Comparison of ENCODE assay signal across 1 cellular context in genomic region chr5:134945041-134945440, GRCh38.
TF ChIP-seq lines count a peak whose summit lies in the region.

No MANE protein-coding gene starts in this region.

TF ChIP-seq in GM23338, 12 proteins besides CTCF, POLR2A, EP300 and RAD21 (continued from another document):
- TF ChIP-seq, protein P1, sequence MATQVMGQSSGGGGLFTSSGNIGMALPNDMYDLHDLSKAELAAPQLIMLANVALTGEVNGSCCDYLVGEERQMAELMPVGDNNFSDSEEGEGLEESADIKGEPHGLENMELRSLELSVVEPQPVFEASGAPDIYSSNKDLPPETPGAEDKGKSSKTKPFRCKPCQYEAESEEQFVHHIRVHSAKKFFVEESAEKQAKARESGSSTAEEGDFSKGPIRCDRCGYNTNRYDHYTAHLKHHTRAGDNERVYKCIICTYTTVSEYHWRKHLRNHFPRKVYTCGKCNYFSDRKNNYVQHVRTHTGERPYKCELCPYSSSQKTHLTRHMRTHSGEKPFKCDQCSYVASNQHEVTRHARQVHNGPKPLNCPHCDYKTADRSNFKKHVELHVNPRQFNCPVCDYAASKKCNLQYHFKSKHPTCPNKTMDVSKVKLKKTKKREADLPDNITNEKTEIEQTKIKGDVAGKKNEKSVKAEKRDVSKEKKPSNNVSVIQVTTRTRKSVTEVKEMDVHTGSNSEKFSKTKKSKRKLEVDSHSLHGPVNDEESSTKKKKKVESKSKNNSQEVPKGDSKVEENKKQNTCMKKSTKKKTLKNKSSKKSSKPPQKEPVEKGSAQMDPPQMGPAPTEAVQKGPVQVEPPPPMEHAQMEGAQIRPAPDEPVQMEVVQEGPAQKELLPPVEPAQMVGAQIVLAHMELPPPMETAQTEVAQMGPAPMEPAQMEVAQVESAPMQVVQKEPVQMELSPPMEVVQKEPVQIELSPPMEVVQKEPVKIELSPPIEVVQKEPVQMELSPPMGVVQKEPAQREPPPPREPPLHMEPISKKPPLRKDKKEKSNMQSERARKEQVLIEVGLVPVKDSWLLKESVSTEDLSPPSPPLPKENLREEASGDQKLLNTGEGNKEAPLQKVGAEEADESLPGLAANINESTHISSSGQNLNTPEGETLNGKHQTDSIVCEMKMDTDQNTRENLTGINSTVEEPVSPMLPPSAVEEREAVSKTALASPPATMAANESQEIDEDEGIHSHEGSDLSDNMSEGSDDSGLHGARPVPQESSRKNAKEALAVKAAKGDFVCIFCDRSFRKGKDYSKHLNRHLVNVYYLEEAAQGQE (IDR thresholded peaks at IDR 0.05; ENCODE audit: unreplicated experiment) = no peak
- TF ChIP-seq ZNF462 (CRISPR knock-in tag; IDR thresholded peaks at IDR 0.05) (no peak), CREB1 (CRISPR knock-in tag; IDR thresholded peaks at IDR 0.05; ENCODE audit: low read depth) (no peak)
